1 cellular context compared by ENCODE assay signal in genomic region chr12:115094163-115094816, GRCh38.
TF ChIP-seq lines count a peak whose summit lies in the region.

No MANE protein-coding gene starts in this region.

TF ChIP-seq in HepG2, 621 proteins besides CTCF, POLR2A, EP300 and RAD21 (continued from another document and continues in another):
- TF ChIP-seq, protein P1, sequence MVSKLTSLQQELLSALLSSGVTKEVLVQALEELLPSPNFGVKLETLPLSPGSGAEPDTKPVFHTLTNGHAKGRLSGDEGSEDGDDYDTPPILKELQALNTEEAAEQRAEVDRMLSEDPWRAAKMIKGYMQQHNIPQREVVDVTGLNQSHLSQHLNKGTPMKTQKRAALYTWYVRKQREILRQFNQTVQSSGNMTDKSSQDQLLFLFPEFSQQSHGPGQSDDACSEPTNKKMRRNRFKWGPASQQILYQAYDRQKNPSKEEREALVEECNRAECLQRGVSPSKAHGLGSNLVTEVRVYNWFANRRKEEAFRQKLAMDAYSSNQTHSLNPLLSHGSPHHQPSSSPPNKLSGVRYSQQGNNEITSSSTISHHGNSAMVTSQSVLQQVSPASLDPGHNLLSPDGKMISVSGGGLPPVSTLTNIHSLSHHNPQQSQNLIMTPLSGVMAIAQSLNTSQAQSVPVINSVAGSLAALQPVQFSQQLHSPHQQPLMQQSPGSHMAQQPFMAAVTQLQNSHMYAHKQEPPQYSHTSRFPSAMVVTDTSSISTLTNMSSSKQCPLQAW (CRISPR knock-in tag; IDR thresholded peaks at IDR 0.05), result peak; percentile 93
- no peak for TF ChIP-seq EEA1 (CRISPR knock-in tag; IDR thresholded peaks at IDR 0.05; ENCODE audit: borderline replicate concordance)
- TF ChIP-seq, protein P2, sequence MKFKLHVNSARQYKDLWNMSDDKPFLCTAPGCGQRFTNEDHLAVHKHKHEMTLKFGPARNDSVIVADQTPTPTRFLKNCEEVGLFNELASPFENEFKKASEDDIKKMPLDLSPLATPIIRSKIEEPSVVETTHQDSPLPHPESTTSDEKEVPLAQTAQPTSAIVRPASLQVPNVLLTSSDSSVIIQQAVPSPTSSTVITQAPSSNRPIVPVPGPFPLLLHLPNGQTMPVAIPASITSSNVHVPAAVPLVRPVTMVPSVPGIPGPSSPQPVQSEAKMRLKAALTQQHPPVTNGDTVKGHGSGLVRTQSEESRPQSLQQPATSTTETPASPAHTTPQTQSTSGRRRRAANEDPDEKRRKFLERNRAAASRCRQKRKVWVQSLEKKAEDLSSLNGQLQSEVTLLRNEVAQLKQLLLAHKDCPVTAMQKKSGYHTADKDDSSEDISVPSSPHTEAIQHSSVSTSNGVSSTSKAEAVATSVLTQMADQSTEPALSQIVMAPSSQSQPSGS (CRISPR knock-in tag; IDR thresholded peaks at IDR 0.05), result 0 out of 2 replicates have a peak, but pooled peaks have one; percentile 27
- no peak for TF ChIP-seq PAX8 (CRISPR knock-in tag; IDR thresholded peaks at IDR 0.05; ENCODE audit: borderline replicate concordance)
- no peak for TF ChIP-seq MTF1 (CRISPR knock-in tag; IDR thresholded peaks at IDR 0.05)
- TF ChIP-seq THRA (CRISPR knock-in tag; IDR thresholded peaks at IDR 0.05; ENCODE audit: borderline replicate concordance), result peak; percentile 66; the same call in 1 of the 2 replicates
- no peak for TF ChIP-seq ZNF496 (CRISPR knock-in tag; IDR thresholded peaks at IDR 0.05; ENCODE audit: insufficient replicate concordance)
- TF ChIP-seq MTF2 (CRISPR knock-in tag; IDR thresholded peaks at IDR 0.05; ENCODE audit: borderline replicate concordance), result no peak
- no peak for TF ChIP-seq ZNF777 (CRISPR knock-in tag; IDR thresholded peaks at IDR 0.05)
- no peak for TF ChIP-seq ZNF782 (CRISPR knock-in tag; IDR thresholded peaks at IDR 0.05; ENCODE audit: borderline replicate concordance)
- TF ChIP-seq ZNF225 (CRISPR knock-in tag; IDR thresholded peaks at IDR 0.05), result no peak
- no peak for TF ChIP-seq ZNF576 (CRISPR knock-in tag; IDR thresholded peaks at IDR 0.05)
- TF ChIP-seq ATF4 (CRISPR knock-in tag; IDR thresholded peaks at IDR 0.05), result no peak
- peak; percentile 75 for TF ChIP-seq ARID5B (CRISPR knock-in tag; IDR thresholded peaks at IDR 0.05)
- TF ChIP-seq SRSF1 (optimal IDR thresholded peaks at IDR 0.05; ENCODE audit: low read depth, low read length), result no peak
- TF ChIP-seq, protein P3, sequence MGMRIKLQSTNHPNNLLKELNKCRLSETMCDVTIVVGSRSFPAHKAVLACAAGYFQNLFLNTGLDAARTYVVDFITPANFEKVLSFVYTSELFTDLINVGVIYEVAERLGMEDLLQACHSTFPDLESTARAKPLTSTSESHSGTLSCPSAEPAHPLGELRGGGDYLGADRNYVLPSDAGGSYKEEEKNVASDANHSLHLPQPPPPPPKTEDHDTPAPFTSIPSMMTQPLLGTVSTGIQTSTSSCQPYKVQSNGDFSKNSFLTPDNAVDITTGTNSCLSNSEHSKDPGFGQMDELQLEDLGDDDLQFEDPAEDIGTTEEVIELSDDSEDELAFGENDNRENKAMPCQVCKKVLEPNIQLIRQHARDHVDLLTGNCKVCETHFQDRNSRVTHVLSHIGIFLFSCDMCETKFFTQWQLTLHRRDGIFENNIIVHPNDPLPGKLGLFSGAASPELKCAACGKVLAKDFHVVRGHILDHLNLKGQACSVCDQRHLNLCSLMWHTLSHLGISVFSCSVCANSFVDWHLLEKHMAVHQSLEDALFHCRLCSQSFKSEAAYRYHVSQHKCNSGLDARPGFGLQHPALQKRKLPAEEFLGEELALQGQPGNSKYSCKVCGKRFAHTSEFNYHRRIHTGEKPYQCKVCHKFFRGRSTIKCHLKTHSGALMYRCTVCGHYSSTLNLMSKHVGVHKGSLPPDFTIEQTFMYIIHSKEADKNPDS (CRISPR knock-in tag; IDR thresholded peaks at IDR 0.05), result 0 out of 2 replicates have a peak, but pooled peaks have one; percentile 65
- TF ChIP-seq ZSCAN22 (CRISPR knock-in tag; IDR thresholded peaks at IDR 0.05), result no peak
- TF ChIP-seq, protein P4, sequence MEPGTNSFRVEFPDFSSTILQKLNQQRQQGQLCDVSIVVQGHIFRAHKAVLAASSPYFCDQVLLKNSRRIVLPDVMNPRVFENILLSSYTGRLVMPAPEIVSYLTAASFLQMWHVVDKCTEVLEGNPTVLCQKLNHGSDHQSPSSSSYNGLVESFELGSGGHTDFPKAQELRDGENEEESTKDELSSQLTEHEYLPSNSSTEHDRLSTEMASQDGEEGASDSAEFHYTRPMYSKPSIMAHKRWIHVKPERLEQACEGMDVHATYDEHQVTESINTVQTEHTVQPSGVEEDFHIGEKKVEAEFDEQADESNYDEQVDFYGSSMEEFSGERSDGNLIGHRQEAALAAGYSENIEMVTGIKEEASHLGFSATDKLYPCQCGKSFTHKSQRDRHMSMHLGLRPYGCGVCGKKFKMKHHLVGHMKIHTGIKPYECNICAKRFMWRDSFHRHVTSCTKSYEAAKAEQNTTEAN (CRISPR knock-in tag; conservative IDR thresholded peaks at IDR 0.05), result no peak
- no peak for TF ChIP-seq IRF9 (CRISPR knock-in tag; IDR thresholded peaks at IDR 0.05; ENCODE audit: borderline replicate concordance)
- TF ChIP-seq ZNF598 (CRISPR knock-in tag; IDR thresholded peaks at IDR 0.05; ENCODE audit: borderline replicate concordance), result no peak
- TF ChIP-seq, protein P5, sequence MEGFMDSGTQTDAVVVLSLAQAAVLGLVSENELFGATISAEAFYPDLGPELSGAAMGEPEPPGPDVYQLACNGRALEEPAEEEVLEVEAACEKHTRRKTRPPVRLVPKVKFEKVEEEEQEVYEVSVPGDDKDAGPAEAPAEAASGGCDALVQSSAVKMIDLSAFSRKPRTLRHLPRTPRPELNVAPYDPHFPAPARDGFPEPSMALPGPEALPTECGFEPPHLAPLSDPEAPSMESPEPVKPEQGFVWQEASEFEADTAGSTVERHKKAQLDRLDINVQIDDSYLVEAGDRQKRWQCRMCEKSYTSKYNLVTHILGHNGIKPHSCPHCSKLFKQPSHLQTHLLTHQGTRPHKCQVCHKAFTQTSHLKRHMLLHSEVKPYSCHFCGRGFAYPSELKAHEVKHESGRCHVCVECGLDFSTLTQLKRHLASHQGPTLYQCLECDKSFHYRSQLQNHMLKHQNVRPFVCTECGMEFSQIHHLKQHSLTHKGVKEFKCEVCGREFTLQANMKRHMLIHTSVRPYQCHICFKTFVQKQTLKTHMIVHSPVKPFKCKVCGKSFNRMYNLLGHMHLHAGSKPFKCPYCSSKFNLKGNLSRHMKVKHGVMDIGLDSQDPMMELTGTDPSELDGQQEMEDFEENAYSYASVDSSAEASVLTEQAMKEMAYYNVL (CRISPR knock-in tag; IDR thresholded peaks at IDR 0.05; ENCODE audit: borderline replicate concordance), result peak; percentile 64; the same call in 1 of the 2 replicates
- no peak for TF ChIP-seq SP2 (CRISPR knock-in tag; IDR thresholded peaks at IDR 0.05)
- TF ChIP-seq CSRNP2 (CRISPR knock-in tag; conservative IDR thresholded peaks at IDR 0.05; ENCODE audit: low read depth), result no peak
- TF ChIP-seq HOMEZ (CRISPR knock-in tag; IDR thresholded peaks at IDR 0.05; ENCODE audit: low read depth), result peak; percentile 70; the same call in 1 of the 2 replicates
- TF ChIP-seq, protein P6, sequence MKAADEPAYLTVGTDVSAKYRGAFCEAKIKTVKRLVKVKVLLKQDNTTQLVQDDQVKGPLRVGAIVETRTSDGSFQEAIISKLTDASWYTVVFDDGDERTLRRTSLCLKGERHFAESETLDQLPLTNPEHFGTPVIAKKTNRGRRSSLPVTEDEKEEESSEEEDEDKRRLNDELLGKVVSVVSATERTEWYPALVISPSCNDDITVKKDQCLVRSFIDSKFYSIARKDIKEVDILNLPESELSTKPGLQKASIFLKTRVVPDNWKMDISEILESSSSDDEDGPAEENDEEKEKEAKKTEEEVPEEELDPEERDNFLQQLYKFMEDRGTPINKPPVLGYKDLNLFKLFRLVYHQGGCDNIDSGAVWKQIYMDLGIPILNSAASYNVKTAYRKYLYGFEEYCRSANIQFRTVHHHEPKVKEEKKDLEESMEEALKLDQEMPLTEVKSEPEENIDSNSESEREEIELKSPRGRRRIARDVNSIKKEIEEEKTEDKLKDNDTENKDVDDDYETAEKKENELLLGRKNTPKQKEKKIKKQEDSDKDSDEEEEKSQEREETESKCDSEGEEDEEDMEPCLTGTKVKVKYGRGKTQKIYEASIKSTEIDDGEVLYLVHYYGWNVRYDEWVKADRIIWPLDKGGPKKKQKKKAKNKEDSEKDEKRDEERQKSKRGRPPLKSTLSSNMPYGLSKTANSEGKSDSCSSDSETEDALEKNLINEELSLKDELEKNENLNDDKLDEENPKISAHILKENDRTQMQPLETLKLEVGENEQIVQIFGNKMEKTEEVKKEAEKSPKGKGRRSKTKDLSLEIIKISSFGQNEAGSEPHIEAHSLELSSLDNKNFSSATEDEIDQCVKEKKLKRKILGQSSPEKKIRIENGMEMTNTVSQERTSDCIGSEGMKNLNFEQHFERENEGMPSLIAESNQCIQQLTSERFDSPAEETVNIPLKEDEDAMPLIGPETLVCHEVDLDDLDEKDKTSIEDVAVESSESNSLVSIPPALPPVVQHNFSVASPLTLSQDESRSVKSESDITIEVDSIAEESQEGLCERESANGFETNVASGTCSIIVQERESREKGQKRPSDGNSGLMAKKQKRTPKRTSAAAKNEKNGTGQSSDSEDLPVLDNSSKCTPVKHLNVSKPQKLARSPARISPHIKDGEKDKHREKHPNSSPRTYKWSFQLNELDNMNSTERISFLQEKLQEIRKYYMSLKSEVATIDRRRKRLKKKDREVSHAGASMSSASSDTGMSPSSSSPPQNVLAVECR (CRISPR knock-in tag; IDR thresholded peaks at IDR 0.05; ENCODE audit: borderline replicate concordance), result no peak; the same call in 1 of the 2 replicates
- TF ChIP-seq FOXA1 (IDR thresholded peaks at IDR 0.05), result no peak
- no peak for TF ChIP-seq FOXA1 (CRISPR knock-in tag; IDR thresholded peaks at IDR 0.05)
